In genomic region chr2:57884281-57884680, GRCh38 we compare ENCODE assay signal across 16 cellular contexts.
DNase-seq lines count a peak whose midpoint lies in the region; ATAC-seq and TF ChIP-seq lines count a peak whose summit lies in the region.
"Had no signal": no experiment of that assay in that cellular context is flagged by ENCODE, and none has a peak within 500 bp of the region (broad histone marks: within the 10 kb centered on the region; RNA-seq: fewer than 3 reads in every experiment).

No MANE protein-coding gene starts in this region.

- H3K4me2 ChIP-seq in HCT116 (ENCODE audit: low read length) (no peak overlapping the region), PC-3 (ENCODE audit: low read length) (no peak overlapping the region)
- H3K4me2 ChIP-seq: GM23338 had no signal

- H3K9me3 ChIP-seq in HCT116 (ENCODE audit: control insufficient read depth in 1 of 2, insufficient read depth in 1 of 2, low read depth in 1 of 2, low read length in 2 of 2) = no peaks in the 10 kb centered on the region
- no peaks in the 10 kb centered on the region for H3K9me3 ChIP-seq in PC-3 (ENCODE audit: low read length)

- H3K9ac ChIP-seq in HCT116 (ENCODE audit: low read length) (no peak overlapping the region), PC-3 (ENCODE audit: low read length) (no peak overlapping the region)

- H3K9me2 ChIP-seq in HCT116 (ENCODE audit: insufficient read depth) (no peaks in the 10 kb centered on the region), PC-3 (replicated peaks; ENCODE audit: low read length) (no peaks in the 10 kb centered on the region)

- peaks cover 12% of the 10 kb centered on the region for H3F3A ChIP-seq in PC-3 (ENCODE audit: low read length, unreplicated experiment)

- H3K9me3 Mint-ChIP-seq in stimulated activated naive B cell treated with anti-CD40 and anti-IgM and Interleukin-4, amounts not matched to agents 10 μg/mL and 1 μg/mL and 100 μg/mL, for 72 hours = no peaks in the 10 kb centered on the region
- H3K9me3 Mint-ChIP-seq: CD4-positive, alpha-beta memory T cell; GM23338 had no signal

- TF ChIP-seq CTCF in HCT116 (IDR thresholded peaks at IDR 0.05 in 2 of 3, conservative IDR thresholded peaks at IDR 0.05 in 1 of 3; ENCODE audit: borderline replicate concordance in 1 of 3, insufficient read depth in 1 of 3, low read depth in 2 of 3, low read length in 2 of 3) = no peak
- TF ChIP-seq CTCF in PC-3 (conservative IDR thresholded peaks at IDR 0.05; ENCODE audit: low read depth, low read length) = no peak

- POLR2A ChIA-PET in HCT116 (lab: Charles Lee) = no interaction called here
- POLR2A ChIA-PET in PC-3 (lab: Charles Lee; ENCODE audit: unreplicated experiment) = no interaction called here

- H2AFZ ChIP-seq in HCT116 (ENCODE audit: low read depth, low read length, poor library complexity, severe bottlenecking) = peak overlapping the region; percentile 28
- peak overlapping the region; percentile 27 for H2AFZ ChIP-seq in PC-3 (ENCODE audit: low read length)
- H2AFZ ChIP-seq: GM23338 had no signal

- H3K27ac ChIP-seq in HCT116 (ENCODE audit: low read depth, low read length) (no peak overlapping the region), PC-3 (ENCODE audit: low read length) (peak overlapping the region; percentile 97)

- intact Hi-C loops in HCT116 (cut with micrococcal nuclease) (no loop called here), PC-3 (cut with micrococcal nuclease) (no loop called here)

- H3K36me3 ChIP-seq in HCT116 (ENCODE audit: control insufficient read depth in 1 of 2, insufficient read depth in 2 of 2, low read length in 2 of 2) = no peaks in the 10 kb centered on the region
- no peaks in the 10 kb centered on the region for H3K36me3 ChIP-seq in PC-3 (ENCODE audit: low read depth, low read length)

- no peaks in the 10 kb centered on the region for H3K27me3 Mint-ChIP-seq in stimulated activated naive B cell treated with anti-CD40 and anti-IgM and Interleukin-4, amounts not matched to agents 10 μg/mL and 1 μg/mL and 100 μg/mL, for 72 hours
- H3K27me3 Mint-ChIP-seq: B cell had no signal

- no peak for TF ChIP-seq RAD21 in HCT116 (IDR thresholded peaks at IDR 0.05; ENCODE audit: low read depth)

- TF ChIP-seq POLR2A in HCT116 (IDR thresholded peaks at IDR 0.05; ENCODE audit: borderline replicate concordance, extremely low read depth, insufficient read depth, insufficient read length) = no peak

- no peak overlapping the region for H3K4me3 ChIP-seq in HCT116 (replicated peaks in 1 of 2; ENCODE audit: low read depth in 1 of 2, low read length in 2 of 2)
- no peak overlapping the region for H3K4me3 ChIP-seq in PC-3 (ENCODE audit: low read length)
- H3K4me3 ChIP-seq: GM23338, K562 had no signal

- peaks cover 3% of the 10 kb centered on the region in 2 donors for H3K4me1 Mint-ChIP-seq in stimulated activated naive B cell treated with anti-CD40 and anti-IgM and Interleukin-4, amounts not matched to agents 10 μg/mL and 1 μg/mL and 100 μg/mL, for 72 hours
- H3K4me1 Mint-ChIP-seq: B cell had no signal

- no peaks in the 10 kb centered on the region for H3K36me3 Mint-ChIP-seq in stimulated activated naive B cell treated with anti-CD40 and anti-IgM and Interleukin-4, amounts not matched to agents 10 μg/mL and 1 μg/mL and 100 μg/mL, for 72 hours
- H3K36me3 Mint-ChIP-seq: CD4-positive, alpha-beta memory T cell had no signal

- no peak for ATAC-seq in HCT116
- ATAC-seq in PC-3 = no peak
- no peak for ATAC-seq in HG03159 (IDR thresholded peaks at IDR 0.05; ENCODE audit: unreplicated experiment)
- no peak for ATAC-seq in stimulated activated naive B cell treated with anti-CD40 and anti-IgM and Interleukin-4, amounts not matched to agents 10 μg/mL and 1 μg/mL and 100 μg/mL, for 72 hours (replicated peaks)
- ATAC-seq: GM23338, K562 had no signal

- BruUV-seq in HCT116 (replicated peaks; lab: Mats Ljungman, UMichigan) (no TSS peak), PC-3 (replicated peaks; lab: Mats Ljungman, UMichigan) (no TSS peak)

- H3K4me1 ChIP-seq in HCT116 (ENCODE audit: control insufficient read depth in 1 of 2, insufficient read depth in 2 of 2, low read length in 2 of 2) (peaks cover 11 to 26% of the 10 kb centered on the region in 2 experiments; a peak in 3 of 4 replicates), PC-3 (ENCODE audit: insufficient read depth, low read length) (peaks cover 69% of the 10 kb centered on the region)

- CTCF ChIA-PET in HCT116 (lab: Charles Lee) (interaction anchor here (1.2 kb wide), 1 partner anchor 564 kb away, joined by 3 read pairs; no protein-coding TSS in a partner anchor), PC-3 (lab: Charles Lee) (no interaction called here)

- H3K4me3 Mint-ChIP-seq in stimulated activated naive B cell treated with anti-CD40 and anti-IgM and Interleukin-4, amounts not matched to agents 10 μg/mL and 1 μg/mL and 100 μg/mL, for 72 hours = no peak overlapping the region
- H3K4me3 Mint-ChIP-seq: B cell; CD4-positive, alpha-beta memory T cell; GM23338 had no signal

- H3K27me3 ChIP-seq in HCT116 (ENCODE audit: insufficient read depth, low read length) = no peaks in the 10 kb centered on the region
- H3K27me3 ChIP-seq in PC-3 (ENCODE audit: low read length) = no peaks in the 10 kb centered on the region

- RAD21 ChIA-PET in HCT116 (lab: Charles Lee; ENCODE audit: low non-redundant PET in 1 of 2, low total read pairs in 2 of 2, uncharacterized antibody in 2 of 2, unreplicated experiment in 2 of 2) = no interaction called here

- no peak overlapping the region for H3K27ac Mint-ChIP-seq in stimulated activated naive B cell treated with anti-CD40 and anti-IgM and Interleukin-4, amounts not matched to agents 10 μg/mL and 1 μg/mL and 100 μg/mL, for 72 hours
- H3K27ac Mint-ChIP-seq: B cell; CD4-positive, alpha-beta memory T cell; GM23338 had no signal

- H3K79me2 ChIP-seq in HCT116 (ENCODE audit: insufficient read depth, low read length) (no peaks in the 10 kb centered on the region), PC-3 (ENCODE audit: low read length) (no peaks in the 10 kb centered on the region)

- DNase-seq in NCI-H526 treated with DMSO at 0.1 percent for 48 hours (lab: John Stamatoyannopoulos, UW) (peak; percentile 19), NCI-H526 (lab: John Stamatoyannopoulos, UW) (no peak), HCT116 (ENCODE audit: low read depth, low spot score) (no peak), PC-3 (no peak)
- DNase-seq in activated naive CD4-positive, alpha-beta T cell (lab: John Stamatoyannopoulos, UW) = no peak
- DNase-seq in stimulated activated naive B cell treated with anti-CD40 and anti-IgM and Interleukin-4, amounts not matched to agents 10 μg/mL and 1 μg/mL and 100 μg/mL, for 72 hours = no peak
- DNase-seq: C1 segment of cervical spinal cord; CD4-positive, alpha-beta memory T cell; DND-41; GDM1; H7; Karpas-422 had no signal

- H4K20me1 ChIP-seq in HCT116 (ENCODE audit: insufficient read depth) (no peaks in the 10 kb centered on the region), PC-3 (ENCODE audit: low read length) (no peaks in the 10 kb centered on the region)

TF ChIP-seq in HCT116, 20 proteins besides CTCF, POLR2A, EP300 and RAD21 (continues in another document):
- TF ChIP-seq, protein P1, sequence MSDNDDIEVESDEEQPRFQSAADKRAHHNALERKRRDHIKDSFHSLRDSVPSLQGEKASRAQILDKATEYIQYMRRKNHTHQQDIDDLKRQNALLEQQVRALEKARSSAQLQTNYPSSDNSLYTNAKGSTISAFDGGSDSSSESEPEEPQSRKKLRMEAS (IDR thresholded peaks at IDR 0.05) = no peak
- TF ChIP-seq TCF7L2 (IDR thresholded peaks at IDR 0.05; ENCODE audit: borderline replicate concordance, extremely low read depth, insufficient read depth, insufficient read length) (no peak), EZH2 (IDR thresholded peaks at IDR 0.05) (no peak), YY1 (IDR thresholded peaks at IDR 0.05; ENCODE audit: extremely low read depth, insufficient replicate concordance, low read depth, low read length) (no peak), ZNF274 (IDR thresholded peaks at IDR 0.05; ENCODE audit: low read depth, low read length) (no peak)
- TF ChIP-seq, protein P2, sequence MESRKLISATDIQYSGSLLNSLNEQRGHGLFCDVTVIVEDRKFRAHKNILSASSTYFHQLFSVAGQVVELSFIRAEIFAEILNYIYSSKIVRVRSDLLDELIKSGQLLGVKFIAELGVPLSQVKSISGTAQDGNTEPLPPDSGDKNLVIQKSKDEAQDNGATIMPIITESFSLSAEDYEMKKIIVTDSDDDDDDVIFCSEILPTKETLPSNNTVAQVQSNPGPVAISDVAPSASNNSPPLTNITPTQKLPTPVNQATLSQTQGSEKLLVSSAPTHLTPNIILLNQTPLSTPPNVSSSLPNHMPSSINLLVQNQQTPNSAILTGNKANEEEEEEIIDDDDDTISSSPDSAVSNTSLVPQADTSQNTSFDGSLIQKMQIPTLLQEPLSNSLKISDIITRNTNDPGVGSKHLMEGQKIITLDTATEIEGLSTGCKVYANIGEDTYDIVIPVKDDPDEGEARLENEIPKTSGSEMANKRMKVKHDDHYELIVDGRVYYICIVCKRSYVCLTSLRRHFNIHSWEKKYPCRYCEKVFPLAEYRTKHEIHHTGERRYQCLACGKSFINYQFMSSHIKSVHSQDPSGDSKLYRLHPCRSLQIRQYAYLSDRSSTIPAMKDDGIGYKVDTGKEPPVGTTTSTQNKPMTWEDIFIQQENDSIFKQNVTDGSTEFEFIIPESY (IDR thresholded peaks at IDR 0.05; ENCODE audit: extremely low read depth, insufficient replicate concordance, low read length) = no peak
- TF ChIP-seq, protein P3, sequence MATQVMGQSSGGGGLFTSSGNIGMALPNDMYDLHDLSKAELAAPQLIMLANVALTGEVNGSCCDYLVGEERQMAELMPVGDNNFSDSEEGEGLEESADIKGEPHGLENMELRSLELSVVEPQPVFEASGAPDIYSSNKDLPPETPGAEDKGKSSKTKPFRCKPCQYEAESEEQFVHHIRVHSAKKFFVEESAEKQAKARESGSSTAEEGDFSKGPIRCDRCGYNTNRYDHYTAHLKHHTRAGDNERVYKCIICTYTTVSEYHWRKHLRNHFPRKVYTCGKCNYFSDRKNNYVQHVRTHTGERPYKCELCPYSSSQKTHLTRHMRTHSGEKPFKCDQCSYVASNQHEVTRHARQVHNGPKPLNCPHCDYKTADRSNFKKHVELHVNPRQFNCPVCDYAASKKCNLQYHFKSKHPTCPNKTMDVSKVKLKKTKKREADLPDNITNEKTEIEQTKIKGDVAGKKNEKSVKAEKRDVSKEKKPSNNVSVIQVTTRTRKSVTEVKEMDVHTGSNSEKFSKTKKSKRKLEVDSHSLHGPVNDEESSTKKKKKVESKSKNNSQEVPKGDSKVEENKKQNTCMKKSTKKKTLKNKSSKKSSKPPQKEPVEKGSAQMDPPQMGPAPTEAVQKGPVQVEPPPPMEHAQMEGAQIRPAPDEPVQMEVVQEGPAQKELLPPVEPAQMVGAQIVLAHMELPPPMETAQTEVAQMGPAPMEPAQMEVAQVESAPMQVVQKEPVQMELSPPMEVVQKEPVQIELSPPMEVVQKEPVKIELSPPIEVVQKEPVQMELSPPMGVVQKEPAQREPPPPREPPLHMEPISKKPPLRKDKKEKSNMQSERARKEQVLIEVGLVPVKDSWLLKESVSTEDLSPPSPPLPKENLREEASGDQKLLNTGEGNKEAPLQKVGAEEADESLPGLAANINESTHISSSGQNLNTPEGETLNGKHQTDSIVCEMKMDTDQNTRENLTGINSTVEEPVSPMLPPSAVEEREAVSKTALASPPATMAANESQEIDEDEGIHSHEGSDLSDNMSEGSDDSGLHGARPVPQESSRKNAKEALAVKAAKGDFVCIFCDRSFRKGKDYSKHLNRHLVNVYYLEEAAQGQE (IDR thresholded peaks at IDR 0.05; ENCODE audit: low read depth) = no peak
